In the genomic region with DNA sequence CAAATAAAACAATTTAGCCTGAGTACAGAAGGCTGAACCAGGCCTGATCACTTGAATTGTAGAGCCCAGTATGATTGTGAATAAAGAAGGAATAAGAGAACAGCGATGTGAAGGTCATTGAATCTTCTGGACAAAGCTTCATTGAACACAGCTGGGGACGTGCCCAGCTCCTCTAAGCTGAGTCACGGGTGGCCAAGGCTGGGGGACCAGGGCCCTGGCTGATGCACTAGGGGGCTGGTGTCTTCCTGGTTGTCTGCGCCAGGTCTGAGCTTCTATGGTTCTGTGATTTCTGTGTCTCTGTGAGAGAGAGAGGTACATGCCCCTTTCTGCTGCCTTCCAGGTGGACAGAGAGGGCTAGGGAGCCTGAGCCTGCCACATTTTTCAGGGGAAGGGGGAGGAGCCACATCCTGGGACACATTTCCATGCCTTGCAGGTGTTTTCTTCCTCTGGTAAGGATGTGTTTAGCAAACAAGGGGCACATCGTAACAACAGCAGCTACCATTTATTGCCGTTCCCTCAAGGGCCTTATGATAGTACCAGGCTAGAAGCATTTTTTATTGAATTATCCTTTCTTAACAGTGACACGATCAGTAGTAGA, we compare ENCODE assay signal across 2 cellular contexts.
TF ChIP-seq lines count a peak whose summit lies in the region.

No MANE protein-coding gene starts in this region.

TF ChIP-seq in IMR-90, 13 proteins besides CTCF, POLR2A, EP300 and RAD21:
- TF ChIP-seq CHD1 (IDR thresholded peaks at IDR 0.05; ENCODE audit: low read depth, low read length) (no peak), NFE2L2 (IDR thresholded peaks at IDR 0.05; ENCODE audit: low read depth, low read length) (no peak), CEBPB (IDR thresholded peaks at IDR 0.05; ENCODE audit: low read depth, low read length) (no peak), MAFK (IDR thresholded peaks at IDR 0.05; ENCODE audit: low read depth, low read length) (no peak), RFX5 (IDR thresholded peaks at IDR 0.05; ENCODE audit: low read depth, low read length) (no peak), BHLHE40 (IDR thresholded peaks at IDR 0.05; ENCODE audit: low read depth, low read length) (no peak), MXI1 (IDR thresholded peaks at IDR 0.05; ENCODE audit: borderline replicate concordance, low read depth, low read length) (no peak), RCOR1 (IDR thresholded peaks at IDR 0.05; ENCODE audit: insufficient replicate concordance, low read length) (no peak), FOS (IDR thresholded peaks at IDR 0.05; ENCODE audit: low read depth, low read length) (no peak), MAZ (IDR thresholded peaks at IDR 0.05; ENCODE audit: borderline replicate concordance, low read depth, low read length) (no peak), SMC3 (IDR thresholded peaks at IDR 0.05; ENCODE audit: low read depth, low read length) (no peak)
- TF ChIP-seq, protein P1, sequence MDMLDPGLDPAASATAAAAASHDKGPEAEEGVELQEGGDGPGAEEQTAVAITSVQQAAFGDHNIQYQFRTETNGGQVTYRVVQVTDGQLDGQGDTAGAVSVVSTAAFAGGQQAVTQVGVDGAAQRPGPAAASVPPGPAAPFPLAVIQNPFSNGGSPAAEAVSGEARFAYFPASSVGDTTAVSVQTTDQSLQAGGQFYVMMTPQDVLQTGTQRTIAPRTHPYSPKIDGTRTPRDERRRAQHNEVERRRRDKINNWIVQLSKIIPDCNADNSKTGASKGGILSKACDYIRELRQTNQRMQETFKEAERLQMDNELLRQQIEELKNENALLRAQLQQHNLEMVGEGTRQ (IDR thresholded peaks at IDR 0.05; ENCODE audit: low read depth, low read length): no peak
- TF ChIP-seq, protein P2, sequence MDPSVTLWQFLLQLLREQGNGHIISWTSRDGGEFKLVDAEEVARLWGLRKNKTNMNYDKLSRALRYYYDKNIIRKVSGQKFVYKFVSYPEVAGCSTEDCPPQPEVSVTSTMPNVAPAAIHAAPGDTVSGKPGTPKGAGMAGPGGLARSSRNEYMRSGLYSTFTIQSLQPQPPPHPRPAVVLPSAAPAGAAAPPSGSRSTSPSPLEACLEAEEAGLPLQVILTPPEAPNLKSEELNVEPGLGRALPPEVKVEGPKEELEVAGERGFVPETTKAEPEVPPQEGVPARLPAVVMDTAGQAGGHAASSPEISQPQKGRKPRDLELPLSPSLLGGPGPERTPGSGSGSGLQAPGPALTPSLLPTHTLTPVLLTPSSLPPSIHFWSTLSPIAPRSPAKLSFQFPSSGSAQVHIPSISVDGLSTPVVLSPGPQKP (IDR thresholded peaks at IDR 0.05; ENCODE audit: borderline replicate concordance, low read depth, low read length): no peak
TF ChIP-seq in IMR-90: peak in this region for 0.

TF ChIP-seq in HepG2, 621 proteins besides CTCF, POLR2A, EP300 and RAD21:
- TF ChIP-seq, protein P3, sequence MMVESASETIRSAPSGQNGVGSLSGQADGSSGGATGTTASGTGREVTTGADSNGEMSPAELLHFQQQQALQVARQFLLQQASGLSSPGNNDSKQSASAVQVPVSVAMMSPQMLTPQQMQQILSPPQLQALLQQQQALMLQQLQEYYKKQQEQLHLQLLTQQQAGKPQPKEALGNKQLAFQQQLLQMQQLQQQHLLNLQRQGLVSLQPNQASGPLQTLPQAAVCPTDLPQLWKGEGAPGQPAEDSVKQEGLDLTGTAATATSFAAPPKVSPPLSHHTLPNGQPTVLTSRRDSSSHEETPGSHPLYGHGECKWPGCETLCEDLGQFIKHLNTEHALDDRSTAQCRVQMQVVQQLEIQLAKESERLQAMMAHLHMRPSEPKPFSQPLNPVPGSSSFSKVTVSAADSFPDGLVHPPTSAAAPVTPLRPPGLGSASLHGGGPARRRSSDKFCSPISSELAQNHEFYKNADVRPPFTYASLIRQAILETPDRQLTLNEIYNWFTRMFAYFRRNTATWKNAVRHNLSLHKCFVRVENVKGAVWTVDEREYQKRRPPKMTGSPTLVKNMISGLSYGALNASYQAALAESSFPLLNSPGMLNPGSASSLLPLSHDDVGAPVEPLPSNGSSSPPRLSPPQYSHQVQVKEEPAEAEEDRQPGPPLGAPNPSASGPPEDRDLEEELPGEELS (CRISPR knock-in tag; IDR thresholded peaks at IDR 0.05): no peak
- TF ChIP-seq NR3C1 (CRISPR knock-in tag; IDR thresholded peaks at IDR 0.05): no peak
- no peak for TF ChIP-seq MAF1 (CRISPR knock-in tag; IDR thresholded peaks at IDR 0.05; ENCODE audit: borderline replicate concordance)
- TF ChIP-seq, protein P4, sequence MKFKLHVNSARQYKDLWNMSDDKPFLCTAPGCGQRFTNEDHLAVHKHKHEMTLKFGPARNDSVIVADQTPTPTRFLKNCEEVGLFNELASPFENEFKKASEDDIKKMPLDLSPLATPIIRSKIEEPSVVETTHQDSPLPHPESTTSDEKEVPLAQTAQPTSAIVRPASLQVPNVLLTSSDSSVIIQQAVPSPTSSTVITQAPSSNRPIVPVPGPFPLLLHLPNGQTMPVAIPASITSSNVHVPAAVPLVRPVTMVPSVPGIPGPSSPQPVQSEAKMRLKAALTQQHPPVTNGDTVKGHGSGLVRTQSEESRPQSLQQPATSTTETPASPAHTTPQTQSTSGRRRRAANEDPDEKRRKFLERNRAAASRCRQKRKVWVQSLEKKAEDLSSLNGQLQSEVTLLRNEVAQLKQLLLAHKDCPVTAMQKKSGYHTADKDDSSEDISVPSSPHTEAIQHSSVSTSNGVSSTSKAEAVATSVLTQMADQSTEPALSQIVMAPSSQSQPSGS (CRISPR knock-in tag; IDR thresholded peaks at IDR 0.05): no peak
- no peak for TF ChIP-seq HDAC2 (CRISPR knock-in tag; IDR thresholded peaks at IDR 0.05)
- no peak for TF ChIP-seq RFX3 (CRISPR knock-in tag; IDR thresholded peaks at IDR 0.05)
- TF ChIP-seq YY1 (IDR thresholded peaks at IDR 0.05; ENCODE audit: insufficient read depth, insufficient replicate concordance, low read depth, low read length): no peak
TF ChIP-seq in HepG2: peak in this region for 0.
